1 cellular context compared by ENCODE assay signal in genomic region chr1:67634396-67634935, GRCh38.
TF ChIP-seq lines count a peak whose summit lies in the region.

No MANE protein-coding gene starts in this region.

TF ChIP-seq in HepG2, 621 proteins besides CTCF, POLR2A, EP300 and RAD21:
- TF ChIP-seq, protein P1, sequence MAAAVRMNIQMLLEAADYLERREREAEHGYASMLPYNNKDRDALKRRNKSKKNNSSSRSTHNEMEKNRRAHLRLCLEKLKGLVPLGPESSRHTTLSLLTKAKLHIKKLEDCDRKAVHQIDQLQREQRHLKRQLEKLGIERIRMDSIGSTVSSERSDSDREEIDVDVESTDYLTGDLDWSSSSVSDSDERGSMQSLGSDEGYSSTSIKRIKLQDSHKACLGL (CRISPR knock-in tag; IDR thresholded peaks at IDR 0.05) = no peak
- no peak for TF ChIP-seq CENPBD1 (CRISPR knock-in tag; IDR thresholded peaks at IDR 0.05; ENCODE audit: borderline replicate concordance, low read depth)
- TF ChIP-seq, protein P2, sequence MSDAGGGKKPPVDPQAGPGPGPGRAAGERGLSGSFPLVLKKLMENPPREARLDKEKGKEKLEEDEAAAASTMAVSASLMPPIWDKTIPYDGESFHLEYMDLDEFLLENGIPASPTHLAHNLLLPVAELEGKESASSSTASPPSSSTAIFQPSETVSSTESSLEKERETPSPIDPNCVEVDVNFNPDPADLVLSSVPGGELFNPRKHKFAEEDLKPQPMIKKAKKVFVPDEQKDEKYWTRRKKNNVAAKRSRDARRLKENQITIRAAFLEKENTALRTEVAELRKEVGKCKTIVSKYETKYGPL (CRISPR knock-in tag; IDR thresholded peaks at IDR 0.05) = no peak
- TF ChIP-seq, protein P3, sequence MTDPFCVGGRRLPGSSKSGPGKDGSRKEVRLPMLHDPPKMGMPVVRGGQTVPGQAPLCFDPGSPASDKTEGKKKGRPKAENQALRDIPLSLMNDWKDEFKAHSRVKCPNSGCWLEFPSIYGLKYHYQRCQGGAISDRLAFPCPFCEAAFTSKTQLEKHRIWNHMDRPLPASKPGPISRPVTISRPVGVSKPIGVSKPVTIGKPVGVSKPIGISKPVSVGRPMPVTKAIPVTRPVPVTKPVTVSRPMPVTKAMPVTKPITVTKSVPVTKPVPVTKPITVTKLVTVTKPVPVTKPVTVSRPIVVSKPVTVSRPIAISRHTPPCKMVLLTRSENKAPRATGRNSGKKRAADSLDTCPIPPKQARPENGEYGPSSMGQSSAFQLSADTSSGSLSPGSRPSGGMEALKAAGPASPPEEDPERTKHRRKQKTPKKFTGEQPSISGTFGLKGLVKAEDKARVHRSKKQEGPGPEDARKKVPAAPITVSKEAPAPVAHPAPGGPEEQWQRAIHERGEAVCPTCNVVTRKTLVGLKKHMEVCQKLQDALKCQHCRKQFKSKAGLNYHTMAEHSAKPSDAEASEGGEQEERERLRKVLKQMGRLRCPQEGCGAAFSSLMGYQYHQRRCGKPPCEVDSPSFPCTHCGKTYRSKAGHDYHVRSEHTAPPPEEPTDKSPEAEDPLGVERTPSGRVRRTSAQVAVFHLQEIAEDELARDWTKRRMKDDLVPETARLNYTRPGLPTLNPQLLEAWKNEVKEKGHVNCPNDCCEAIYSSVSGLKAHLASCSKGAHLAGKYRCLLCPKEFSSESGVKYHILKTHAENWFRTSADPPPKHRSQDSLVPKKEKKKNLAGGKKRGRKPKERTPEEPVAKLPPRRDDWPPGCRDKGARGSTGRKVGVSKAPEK (CRISPR knock-in tag; IDR thresholded peaks at IDR 0.05; ENCODE audit: borderline replicate concordance) = no peak
- TF ChIP-seq ZNF264 (CRISPR knock-in tag; IDR thresholded peaks at IDR 0.05) = no peak
- no peak for TF ChIP-seq ZNF543 (CRISPR knock-in tag; IDR thresholded peaks at IDR 0.05)
- TF ChIP-seq, protein P4, sequence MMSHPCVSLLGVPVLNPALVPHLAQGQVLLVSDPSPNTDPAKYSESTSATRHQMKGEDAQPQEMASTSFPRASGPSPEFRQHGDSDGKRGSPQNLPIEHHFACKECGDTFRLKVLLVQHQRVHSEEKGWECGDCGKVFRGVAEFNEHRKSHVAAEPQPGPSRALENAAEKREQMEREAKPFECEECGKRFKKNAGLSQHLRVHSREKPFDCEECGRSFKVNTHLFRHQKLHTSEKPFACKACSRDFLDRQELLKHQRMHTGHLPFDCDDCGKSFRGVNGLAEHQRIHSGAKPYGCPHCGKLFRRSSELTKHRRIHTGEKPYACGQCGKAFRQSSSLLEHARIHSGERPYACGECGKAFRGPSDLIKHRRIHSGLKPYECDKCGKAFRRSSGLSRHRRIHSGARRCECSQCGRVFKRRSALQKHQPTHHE (CRISPR knock-in tag; IDR thresholded peaks at IDR 0.05; ENCODE audit: borderline replicate concordance) = no peak
- no peak for TF ChIP-seq RFX1 (IDR thresholded peaks at IDR 0.05)
- TF ChIP-seq, protein P5, sequence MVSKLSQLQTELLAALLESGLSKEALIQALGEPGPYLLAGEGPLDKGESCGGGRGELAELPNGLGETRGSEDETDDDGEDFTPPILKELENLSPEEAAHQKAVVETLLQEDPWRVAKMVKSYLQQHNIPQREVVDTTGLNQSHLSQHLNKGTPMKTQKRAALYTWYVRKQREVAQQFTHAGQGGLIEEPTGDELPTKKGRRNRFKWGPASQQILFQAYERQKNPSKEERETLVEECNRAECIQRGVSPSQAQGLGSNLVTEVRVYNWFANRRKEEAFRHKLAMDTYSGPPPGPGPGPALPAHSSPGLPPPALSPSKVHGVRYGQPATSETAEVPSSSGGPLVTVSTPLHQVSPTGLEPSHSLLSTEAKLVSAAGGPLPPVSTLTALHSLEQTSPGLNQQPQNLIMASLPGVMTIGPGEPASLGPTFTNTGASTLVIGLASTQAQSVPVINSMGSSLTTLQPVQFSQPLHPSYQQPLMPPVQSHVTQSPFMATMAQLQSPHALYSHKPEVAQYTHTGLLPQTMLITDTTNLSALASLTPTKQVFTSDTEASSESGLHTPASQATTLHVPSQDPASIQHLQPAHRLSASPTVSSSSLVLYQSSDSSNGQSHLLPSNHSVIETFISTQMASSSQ (IDR thresholded peaks at IDR 0.05; ENCODE audit: low read depth) = no peak
- TF ChIP-seq, protein P5 (CRISPR knock-in tag; IDR thresholded peaks at IDR 0.05; ENCODE audit: borderline replicate concordance) = no peak
